In the genomic region with DNA sequence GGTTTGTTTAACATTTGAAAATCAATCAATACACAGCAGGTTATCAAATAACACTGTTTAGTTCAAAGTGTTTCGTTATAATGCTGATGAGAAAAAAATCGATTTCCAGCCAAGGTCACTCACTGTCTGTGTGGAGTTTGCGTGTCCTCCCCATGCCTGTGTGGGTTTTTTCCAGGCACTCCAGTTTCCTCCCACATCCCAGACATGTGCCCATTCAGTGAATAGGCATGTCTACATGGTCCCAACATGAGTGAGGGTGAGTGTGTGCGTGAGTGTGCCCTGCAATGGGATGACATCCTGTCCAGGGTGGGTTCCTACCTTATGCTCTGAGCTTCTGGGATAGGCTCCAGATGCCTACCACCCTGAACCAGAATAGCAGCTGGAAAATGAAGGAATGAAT, we compare ENCODE assay signal across 21 cellular contexts. TPM values are rescaled to one million over a fixed set of nuclear protein-coding genes. Genes with fewer than 3 reads are reported as not detected.
DNase-seq lines count a peak whose midpoint lies in the region; ATAC-seq, FAIRE-seq and TF ChIP-seq lines count a peak whose summit lies in the region.
"Had no signal": no experiment of that assay in that cellular context is flagged by ENCODE, and none has a peak within 500 bp of the region (broad histone marks: within the 10 kb centered on the region; RNA-seq: fewer than 3 reads in every experiment).

No MANE protein-coding gene starts in this region.

- no peak for ATAC-seq in HG03460 (IDR thresholded peaks at IDR 0.05; ENCODE audit: unreplicated experiment)
- ATAC-seq: K562 had no signal

- H3K27me3 Mint-ChIP-seq in activated naive CD4-positive, alpha-beta T cell treated with anti-CD3 and anti-CD28 coated beads for 36 hours (ENCODE audit: low read depth): peaks cover 11% of the 10 kb centered on the region

- H3K36me3 ChIP-seq in fibroblast of lung (ENCODE audit: control insufficient read depth, insufficient read depth, low read length) (no peaks in the 10 kb centered on the region), liver (ENCODE audit: control insufficient read depth in 4 of 4, insufficient read depth in 3 of 4, low read depth in 1 of 4, low read length in 3 of 4) (no peaks in the 10 kb centered on the region)

- no peaks in the 10 kb centered on the region for H3K79me2 ChIP-seq in fibroblast of lung (ENCODE audit: control insufficient read depth, insufficient read depth, low read length)

- H3K9me3 Mint-ChIP-seq in activated naive CD4-positive, alpha-beta T cell treated with anti-CD3 and anti-CD28 coated beads for 36 hours: no peaks in the 10 kb centered on the region
- H3K9me3 Mint-ChIP-seq: CD4-positive, alpha-beta T cell had no signal

- no peaks in the 10 kb centered on the region for H3K27me3 ChIP-seq in fibroblast of lung (ENCODE audit: control insufficient read depth, insufficient read depth, low read length)
- no peaks in the 10 kb centered on the region for H3K27me3 ChIP-seq in liver (ENCODE audit: control insufficient read depth in 4 of 4, insufficient read depth in 4 of 4, low read length in 3 of 4)

- CTCF ChIA-PET in activated naive CD4-positive, alpha-beta T cell treated with anti-CD3 and anti-CD28 coated beads for 36 hours (lab: Charles Lee): interaction anchor here (0.6 to 0.8 kb wide), 3 partner anchors 8 to 765 kb away, joined by 3 to 10 read pairs (median 5); no protein-coding TSS in a partner anchor

- H3K27ac Mint-ChIP-seq in activated naive CD4-positive, alpha-beta T cell treated with anti-CD3 and anti-CD28 coated beads for 36 hours: no peak overlapping the region
- H3K27ac Mint-ChIP-seq: CD4-positive, alpha-beta T cell had no signal

- peak; percentile 70 for FAIRE-seq in HTR-8/SVneo (lab: Jason Lieb, UNC)
- FAIRE-seq: A204.1, D721Med, G401.6, GM12892, GM18507, K562 had no signal

- WGBS in liver: 48% methylated on average over 4 of the region's 4 CpGs

- H2AFZ ChIP-seq in fibroblast of lung (ENCODE audit: low read length): peak overlapping the region; percentile 12
- H2AFZ ChIP-seq: GM23248 had no signal

- intact Hi-C loops in activated naive CD4-positive, alpha-beta T cell treated with anti-CD3 and anti-CD28 coated beads for 36 hours (cut with micrococcal nuclease): no loop called here

- H3K9me3 ChIP-seq in fibroblast of lung (ENCODE audit: control insufficient read depth, insufficient read depth, low read depth, low read length) (no peaks in the 10 kb centered on the region), liver (ENCODE audit: control insufficient read depth in 4 of 4, low read length in 3 of 4) (no peaks in the 10 kb centered on the region)
- H3K9me3 ChIP-seq: Caco-2 had no signal

- no peak overlapping the region for H3K9ac ChIP-seq in fibroblast of lung (ENCODE audit: insufficient read depth, low read length)
- H3K9ac ChIP-seq in liver (ENCODE audit: low read depth in 1 of 2, low read length in 2 of 2): no peak overlapping the region
- H3K9ac ChIP-seq: GM23248 had no signal

- no peak for DNase-seq in HTR-8/SVneo (ENCODE audit: insufficient read length, low spot score)
- DNase-seq in fibroblast of lung (ENCODE audit: low read depth in 2 of 2): no peak
- no peak for DNase-seq in activated naive CD4-positive, alpha-beta T cell treated with anti-CD3 and anti-CD28 coated beads for 36 hours
- DNase-seq in activated gamma-delta T cell (lab: John Stamatoyannopoulos, UW): no peak
- DNase-seq in activated CD8-positive, alpha-beta memory T cell treated with anti-CD3 and anti-CD28 coated beads, Interleukin-2, amount 50 U/mL, for 48 hours: no peak
- DNase-seq: AML-193; Caco-2; CD4-positive, alpha-beta T cell; GM23248; HCEC 1CT had no signal

- no peak overlapping the region for H3K4me3 Mint-ChIP-seq in activated naive CD4-positive, alpha-beta T cell treated with anti-CD3 and anti-CD28 coated beads for 36 hours
- H3K4me3 Mint-ChIP-seq: CD4-positive, alpha-beta T cell had no signal

- H3K4me1 Mint-ChIP-seq in activated naive CD4-positive, alpha-beta T cell treated with anti-CD3 and anti-CD28 coated beads for 36 hours (ENCODE audit: low read depth): no peaks in the 10 kb centered on the region

- H3K27ac ChIP-seq in fibroblast of lung (ENCODE audit: insufficient read depth, low read length): no peak overlapping the region
- H3K27ac ChIP-seq in liver (ENCODE audit: low read depth in 1 of 2, low read length in 2 of 2): no peak overlapping the region
- H3K27ac ChIP-seq: C4-2B, GM23248 had no signal

- no peaks in the 10 kb centered on the region for H4K20me1 ChIP-seq in fibroblast of lung (ENCODE audit: control insufficient read depth, extremely low read depth, insufficient read depth, low read length)

- no peak overlapping the region for H3K4me2 ChIP-seq in fibroblast of lung (ENCODE audit: extremely low read depth, insufficient read depth, low read length)

- TF ChIP-seq RAD21 in liver (IDR thresholded peaks at IDR 0.05): no peak

- no peaks in the 10 kb centered on the region for H3K36me3 Mint-ChIP-seq in activated naive CD4-positive, alpha-beta T cell treated with anti-CD3 and anti-CD28 coated beads for 36 hours (ENCODE audit: low read depth)

- no peak for TF ChIP-seq CTCF in fibroblast of lung (conservative IDR thresholded peaks at IDR 0.05 in 1 of 2, IDR thresholded peaks at IDR 0.05 in 1 of 2; ENCODE audit: low read depth in 1 of 2, low read length in 2 of 2)
- TF ChIP-seq CTCF in liver (IDR thresholded peaks at IDR 0.05; ENCODE audit: low read depth, low read length, missing input control): no peak

- no peaks in the 10 kb centered on the region for H3K4me1 ChIP-seq in fibroblast of lung (ENCODE audit: control insufficient read depth, extremely low read depth, insufficient read depth, low read length)
- peaks cover 0 to 9% (median 2%) of the 10 kb centered on the region in 4 donors for H3K4me1 ChIP-seq in liver (ENCODE audit: control insufficient read depth in 4 of 4, insufficient read depth in 4 of 4, low read length in 3 of 4)
- H3K4me1 ChIP-seq: Caco-2 had no signal

- H3K4me3 ChIP-seq in fibroblast of lung (replicated peaks in 1 of 4; ENCODE audit: control extremely low read depth in 1 of 4, insufficient read depth in 1 of 4, low read depth in 3 of 4, low read length in 4 of 4) (no peak overlapping the region), liver (ENCODE audit: low read depth in 1 of 3, low read length in 3 of 3) (no peak overlapping the region)
- H3K4me3 ChIP-seq: GM23248, K562 had no signal

TF ChIP-seq in liver, 16 proteins besides CTCF, POLR2A, EP300 and RAD21 (continues in another document):
- TF ChIP-seq, protein P1, sequence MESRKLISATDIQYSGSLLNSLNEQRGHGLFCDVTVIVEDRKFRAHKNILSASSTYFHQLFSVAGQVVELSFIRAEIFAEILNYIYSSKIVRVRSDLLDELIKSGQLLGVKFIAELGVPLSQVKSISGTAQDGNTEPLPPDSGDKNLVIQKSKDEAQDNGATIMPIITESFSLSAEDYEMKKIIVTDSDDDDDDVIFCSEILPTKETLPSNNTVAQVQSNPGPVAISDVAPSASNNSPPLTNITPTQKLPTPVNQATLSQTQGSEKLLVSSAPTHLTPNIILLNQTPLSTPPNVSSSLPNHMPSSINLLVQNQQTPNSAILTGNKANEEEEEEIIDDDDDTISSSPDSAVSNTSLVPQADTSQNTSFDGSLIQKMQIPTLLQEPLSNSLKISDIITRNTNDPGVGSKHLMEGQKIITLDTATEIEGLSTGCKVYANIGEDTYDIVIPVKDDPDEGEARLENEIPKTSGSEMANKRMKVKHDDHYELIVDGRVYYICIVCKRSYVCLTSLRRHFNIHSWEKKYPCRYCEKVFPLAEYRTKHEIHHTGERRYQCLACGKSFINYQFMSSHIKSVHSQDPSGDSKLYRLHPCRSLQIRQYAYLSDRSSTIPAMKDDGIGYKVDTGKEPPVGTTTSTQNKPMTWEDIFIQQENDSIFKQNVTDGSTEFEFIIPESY (IDR thresholded peaks at IDR 0.05): no peak
- TF ChIP-seq RXRA (IDR thresholded peaks at IDR 0.05) (peak; percentile 39 to 42), TAF1 (conservative IDR thresholded peaks at IDR 0.05) (no peak), FOXA2 (IDR thresholded peaks at IDR 0.05) (no peak), HNF4A (conservative IDR thresholded peaks at IDR 0.05) (peak; percentile 14 to 18), GABPA (IDR thresholded peaks at IDR 0.05 in 1 of 2, conservative IDR thresholded peaks at IDR 0.05 in 1 of 2) (no peak), JUND (IDR thresholded peaks at IDR 0.05) (no peak), SP1 (IDR thresholded peaks at IDR 0.05) (peak; percentile 25), HNF4G (IDR thresholded peaks at IDR 0.05) (no peak)
- TF ChIP-seq, protein P2, sequence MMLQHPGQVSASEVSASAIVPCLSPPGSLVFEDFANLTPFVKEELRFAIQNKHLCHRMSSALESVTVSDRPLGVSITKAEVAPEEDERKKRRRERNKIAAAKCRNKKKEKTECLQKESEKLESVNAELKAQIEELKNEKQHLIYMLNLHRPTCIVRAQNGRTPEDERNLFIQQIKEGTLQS (IDR thresholded peaks at IDR 0.05): no peak
- TF ChIP-seq, protein P3, sequence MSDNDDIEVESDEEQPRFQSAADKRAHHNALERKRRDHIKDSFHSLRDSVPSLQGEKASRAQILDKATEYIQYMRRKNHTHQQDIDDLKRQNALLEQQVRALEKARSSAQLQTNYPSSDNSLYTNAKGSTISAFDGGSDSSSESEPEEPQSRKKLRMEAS (IDR thresholded peaks at IDR 0.05): no peak

RNA-seq across cellular contexts. Expression of a gene that starts 8.7 kb away (rescaled TPM):
- total RNA-seq in fibroblast of lung: not detected in 2 replicates
- not detected in 2 replicates for polyA plus RNA-seq in fibroblast of lung
- polyA plus RNA-seq in fibroblast of lung (2012): not detected in 2 replicates
- polyA minus RNA-seq in fibroblast of lung (ENCODE audit: low replicate concordance): not detected in 2 replicates
- 1 to 10 TPM in 1 of 2 donors, not detected in 1; 9.1 TPM for total RNA-seq in liver
- polyA plus RNA-seq in liver: not detected
- not detected for total RNA-seq in activated naive CD4-positive, alpha-beta T cell treated with anti-CD3 and anti-CD28 coated beads for 36 hours
- total RNA-seq: Caco-2; CD4-positive, alpha-beta T cell; GM23248; H4; K562 had no signal
- polyA plus RNA-seq: BJ, GM23248, K562 had no signal

RNA-seq across cellular contexts. Expression of a gene that starts 13.1 kb away (rescaled TPM):
- total RNA-seq in fibroblast of lung (not detected in 2 replicates), liver (not detected)
- polyA plus RNA-seq in fibroblast of lung (not detected in 2 replicates), liver (not detected)
- not detected in 2 replicates for polyA plus RNA-seq in fibroblast of lung (2012)
- not detected in 2 replicates for polyA minus RNA-seq in fibroblast of lung (ENCODE audit: low replicate concordance)
- total RNA-seq in activated naive CD4-positive, alpha-beta T cell treated with anti-CD3 and anti-CD28 coated beads for 36 hours: not detected
- total RNA-seq: Caco-2; CD4-positive, alpha-beta T cell; GM23248; H4; K562 had no signal
- polyA plus RNA-seq: BJ, GM23248, K562 had no signal

RNA-seq across cellular contexts. Expression of a gene that starts 51.6 kb away (rescaled TPM):
- total RNA-seq in fibroblast of lung: 44.6 and 45.5 TPM in 2 replicates
- polyA plus RNA-seq in fibroblast of lung: 87.2 and 101 TPM in 2 replicates
- 52.9 and 63.9 TPM in 2 replicates for polyA plus RNA-seq in fibroblast of lung (2012)
- 52.3 and 68.8 TPM in 2 replicates for polyA minus RNA-seq in fibroblast of lung (ENCODE audit: low replicate concordance)
- total RNA-seq in liver: 1 to 10 TPM; 1.9 to 3.6 TPM
- 1 to 10 TPM in 1 of 2 donors, under 1 TPM in 1; 0.60 to 1.7 TPM for polyA plus RNA-seq in liver
- under 1 TPM in 1 of 2 experiments, not detected in 1; 0.17 TPM for total RNA-seq in activated naive CD4-positive, alpha-beta T cell treated with anti-CD3 and anti-CD28 coated beads for 36 hours
- total RNA-seq: CD4-positive, alpha-beta T cell had no signal
